8 cellular contexts compared by ENCODE assay signal in genomic region chr5:179908528-179908927, GRCh38. TPM values are rescaled to one million over a fixed set of nuclear protein-coding genes. Genes with fewer than 3 reads are reported as not detected.
DNase-seq lines count a peak whose midpoint lies in the region; ATAC-seq and TF ChIP-seq lines count a peak whose summit lies in the region.

No MANE protein-coding gene starts in this region.

- H2BK120ac ChIP-seq in mesenchymal stem cell (ENCODE audit: low read depth, low read length): no peak overlapping the region

- H3K36me3 ChIP-seq in heart right ventricle (peaks cover 0 to 21% (median 0%) of the 10 kb centered on the region in 9 donors), right atrium auricular region (peaks cover 5% of the 10 kb centered on the region), mesenchymal stem cell (ENCODE audit: control insufficient read depth in 1 of 2, insufficient read depth in 2 of 2, low read depth in 1 of 2, low read length in 2 of 2) (peaks cover 14 to 21% of the 10 kb centered on the region in 2 experiments), upper lobe of right lung (peaks cover 10% of the 10 kb centered on the region)

- H2AFZ ChIP-seq in mesenchymal stem cell (ENCODE audit: low read depth, low read length): no peak overlapping the region

- ATAC-seq in heart right ventricle (peak in 3 of 8 donors; percentile 3 to 20 (median 16)), upper lobe of right lung (no peak), HG02678 (IDR thresholded peaks at IDR 0.05; ENCODE audit: unreplicated experiment) (no peak)

- peaks cover 16% of the 10 kb centered on the region for H3K79me1 ChIP-seq in mesenchymal stem cell (replicated peaks; ENCODE audit: low read length, poor library complexity, severe bottlenecking)

- no peaks in the 10 kb centered on the region for H3K9me3 ChIP-seq in heart right ventricle
- no peaks in the 10 kb centered on the region for H3K9me3 ChIP-seq in right atrium auricular region
- H3K9me3 ChIP-seq in mesenchymal stem cell (ENCODE audit: control insufficient read depth, low read length): no peaks in the 10 kb centered on the region
- H3K9me3 ChIP-seq in upper lobe of right lung: no peaks in the 10 kb centered on the region

- peak overlapping the region; percentile 82 for H4K8ac ChIP-seq in mesenchymal stem cell (ENCODE audit: low read length)

- no peak overlapping the region for H2BK5ac ChIP-seq in mesenchymal stem cell (ENCODE audit: low read depth, low read length, poor library complexity, severe bottlenecking)

- no peak overlapping the region for H2AK5ac ChIP-seq in mesenchymal stem cell (ENCODE audit: low read length, severe bottlenecking)

- H2BK12ac ChIP-seq in mesenchymal stem cell (ENCODE audit: low read length in 2 of 2): peak overlapping the region in 1 of 2 experiments; percentile 54

- WGBS in heart right ventricle, 2 donors: 81 to 85% methylated on average over 16 of the region's 16 CpGs
- 80% methylated on average over 16 of the region's 16 CpGs for WGBS in mesenchymal stem cell

- TF ChIP-seq CTCF in heart right ventricle (IDR thresholded peaks at IDR 0.05) (peak in 1 of 9 donors; percentile 12), right atrium auricular region (IDR thresholded peaks at IDR 0.05) (no peak), astrocyte of the cerebellum (IDR thresholded peaks at IDR 0.05; ENCODE audit: low read depth, low read length, missing control alignments) (peak; percentile 25), upper lobe of right lung (IDR thresholded peaks at IDR 0.05) (peak; percentile 8)

- no peak overlapping the region for H3K4ac ChIP-seq in mesenchymal stem cell (ENCODE audit: low read depth in 1 of 2, low read length in 2 of 2)

- H3K27ac ChIP-seq in heart right ventricle (peak overlapping the region in 9 of 10 donors; percentile 39 to 82 (median 75)), right atrium auricular region (peak overlapping the region in 1 of 2 donors; percentile 24), mesenchymal stem cell (ENCODE audit: low read length, poor library complexity, severe bottlenecking) (no peak overlapping the region), upper lobe of right lung (peak overlapping the region; percentile 76)

- peak overlapping the region in 1 of 2 experiments; percentile 65 for H3K18ac ChIP-seq in mesenchymal stem cell (ENCODE audit: low read depth in 1 of 2, low read length in 2 of 2)

- H3K4me3 ChIP-seq in heart right ventricle (peak overlapping the region in 9 of 10 donors; percentile 37 to 74 (median 65)), right atrium auricular region (peak overlapping the region in 1 of 2 donors; percentile 65), astrocyte of the cerebellum (ENCODE audit: low read depth, low read length) (no peak overlapping the region), mesenchymal stem cell (ENCODE audit: insufficient read depth in 1 of 2, low read depth in 1 of 2, low read length in 2 of 2) (peak overlapping the region in 1 of 2 experiments; percentile 78), upper lobe of right lung (peak overlapping the region; percentile 57)

- H3K23ac ChIP-seq in mesenchymal stem cell (ENCODE audit: low read length in 2 of 2): peak overlapping the region in 1 of 2 experiments; percentile 59

- no peak overlapping the region for H3K14ac ChIP-seq in mesenchymal stem cell (ENCODE audit: low read length in 2 of 2)

- H3K4me1 ChIP-seq in heart right ventricle (peaks cover 7 to 32% (median 20%) of the 10 kb centered on the region in 9 donors), right atrium auricular region (peaks cover 0 to 21% of the 10 kb centered on the region in 2 donors), mesenchymal stem cell (ENCODE audit: control insufficient read depth, insufficient read depth, low read depth, low read length) (peaks cover 20% of the 10 kb centered on the region), upper lobe of right lung (peaks cover 18% of the 10 kb centered on the region)

- intact Hi-C loops in heart right ventricle (cut with DNase I) (loop anchor here in 6 of 10 donors (1.0 to 10.0 kb wide), 10 partner anchors 36 to 244 kb away; partner anchors contain the start of genes MRNIP (in 2 of the 6), RNF130 (in 2 of the 6), MGAT4B (in 1 of the 6) and SQSTM1 (in 1 of the 6)), upper lobe of right lung (cut with DNase I) (no loop called here)

- H4K91ac ChIP-seq in mesenchymal stem cell (ENCODE audit: low read length): no peak overlapping the region

- peak overlapping the region; percentile 82 for H3K9ac ChIP-seq in mesenchymal stem cell (ENCODE audit: low read length)

- no peak overlapping the region for H2BK15ac ChIP-seq in mesenchymal stem cell (ENCODE audit: low read depth, poor library complexity, severe bottlenecking)

- H3K4me2 ChIP-seq in mesenchymal stem cell (ENCODE audit: low read length, poor library complexity, severe bottlenecking): no peak overlapping the region

- H3K27me3 ChIP-seq in heart right ventricle (no peaks in the 10 kb centered on the region), right atrium auricular region (no peaks in the 10 kb centered on the region), mesenchymal stem cell (ENCODE audit: control insufficient read depth in 1 of 2, insufficient read depth in 1 of 2, low read length in 2 of 2) (no peaks in the 10 kb centered on the region), upper lobe of right lung (no peaks in the 10 kb centered on the region)

- in situ Hi-C loops in astrocyte of the cerebellum (cut with HindIII; ENCODE audit: low sequenced_read_pairs): no loop called here

- no peak for DNase-seq in heart right ventricle
- no peak for DNase-seq in right atrium auricular region (ENCODE audit: low spot score)
- no peak for DNase-seq in astrocyte of the cerebellum (ENCODE audit: low read depth)
- DNase-seq in mesenchymal stem cell: peak; percentile 8
- DNase-seq in upper lobe of right lung: no peak
- DNase-seq in CD1c-positive myeloid dendritic cell (ENCODE audit: extremely low spot score): no peak
- DNase-seq in T1000 (lab: John Stamatoyannopoulos, UW): no peak

RNA-seq across cellular contexts. Expression of gene TBC1D9B, which starts 0.8 kb away (rescaled TPM):
- 10 to 100 TPM; 26.0 to 52.1 (median 33.7) TPM for total RNA-seq in heart right ventricle
- 10 to 100 TPM; 31.0 to 31.4 TPM for polyA plus RNA-seq in heart right ventricle
- total RNA-seq in right atrium auricular region: 10 to 100 TPM; 33.5 to 57.7 TPM
- polyA plus RNA-seq in mesenchymal stem cell (2013, experiment 1 of 2): 55.6 TPM
- polyA plus RNA-seq in mesenchymal stem cell (2013, experiment 2 of 2): 54.3 TPM
- 92.4 TPM for total RNA-seq in upper lobe of right lung

RNA-seq across cellular contexts. Expression of gene MRNIP, which starts 49.9 kb away (rescaled TPM):
- 10 to 100 TPM in 8 of 10 donors, 1 to 10 TPM in 2; 6.6 to 14.4 (median 12.7) TPM for total RNA-seq in heart right ventricle
- 10 to 100 TPM; 12.6 to 45.1 TPM for polyA plus RNA-seq in heart right ventricle
- 10 to 100 TPM; 12.5 to 20.3 TPM for total RNA-seq in right atrium auricular region
- 9.7 TPM for polyA plus RNA-seq in mesenchymal stem cell (2013, experiment 1 of 2)
- 10.7 TPM for polyA plus RNA-seq in mesenchymal stem cell (2013, experiment 2 of 2)
- 25.4 TPM for total RNA-seq in upper lobe of right lung

Comparison
In these comparisons a context has a peak if more than half of its experiments do, and no peak if none do; other contexts are left out.
1. CTCF ChIP-seq: peak in astrocyte of the cerebellum (single experiment) and upper lobe of right lung (single experiment); none in right atrium auricular region (0 of 2).